1 cellular context compared by ENCODE assay signal in the genomic region with DNA sequence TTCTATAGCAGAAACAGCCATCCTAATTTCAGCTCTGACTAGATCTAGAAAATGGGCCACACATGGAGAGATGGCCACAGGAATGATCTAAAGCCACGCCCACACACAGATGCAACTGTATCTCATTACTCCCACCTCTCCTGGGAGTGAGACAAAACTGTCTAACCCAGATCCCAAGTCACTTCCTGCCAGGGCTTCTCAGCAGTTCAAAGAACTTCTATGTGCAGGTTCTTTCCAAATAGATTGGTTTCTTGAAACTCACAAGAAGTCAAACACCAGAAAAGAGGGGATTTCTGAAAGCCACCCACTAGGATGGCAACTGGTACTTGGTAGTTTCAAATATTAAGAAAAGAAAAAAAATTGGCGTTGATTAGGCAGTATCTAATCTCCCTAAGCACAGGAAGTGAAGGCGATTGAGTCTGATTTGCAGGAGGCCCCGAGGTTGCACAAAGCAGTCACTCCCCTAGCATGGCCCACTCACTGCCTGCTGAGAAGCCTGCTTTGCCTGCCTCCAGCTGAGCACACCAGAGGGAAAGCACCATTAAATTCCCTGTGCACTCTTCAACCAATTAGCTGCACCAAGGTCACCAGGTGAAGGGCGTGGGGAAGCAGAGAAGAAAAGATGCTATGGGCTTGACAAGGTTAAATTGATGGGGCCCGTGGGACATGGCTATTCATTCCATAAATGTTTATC.
TF ChIP-seq lines count a peak whose summit lies in the region.

No MANE protein-coding gene starts in this region.

TF ChIP-seq in K562, 482 proteins besides CTCF, POLR2A, EP300 and RAD21 (continued from another document and continues in another):
- TF ChIP-seq, protein P1, sequence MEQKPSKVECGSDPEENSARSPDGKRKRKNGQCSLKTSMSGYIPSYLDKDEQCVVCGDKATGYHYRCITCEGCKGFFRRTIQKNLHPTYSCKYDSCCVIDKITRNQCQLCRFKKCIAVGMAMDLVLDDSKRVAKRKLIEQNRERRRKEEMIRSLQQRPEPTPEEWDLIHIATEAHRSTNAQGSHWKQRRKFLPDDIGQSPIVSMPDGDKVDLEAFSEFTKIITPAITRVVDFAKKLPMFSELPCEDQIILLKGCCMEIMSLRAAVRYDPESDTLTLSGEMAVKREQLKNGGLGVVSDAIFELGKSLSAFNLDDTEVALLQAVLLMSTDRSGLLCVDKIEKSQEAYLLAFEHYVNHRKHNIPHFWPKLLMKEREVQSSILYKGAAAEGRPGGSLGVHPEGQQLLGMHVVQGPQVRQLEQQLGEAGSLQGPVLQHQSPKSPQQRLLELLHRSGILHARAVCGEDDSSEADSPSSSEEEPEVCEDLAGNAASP (IDR thresholded peaks at IDR 0.05), result no peak
- TF ChIP-seq CEBPB (tag; IDR thresholded peaks at IDR 0.05), result peak; percentile 38; the same call in 1 of the 2 replicates
- peak; percentile 60; the same call in 1 of the 2 replicates for TF ChIP-seq NBN (IDR thresholded peaks at IDR 0.05; ENCODE audit: low read depth)
- TF ChIP-seq CUX1 (CRISPR knock-in tag; IDR thresholded peaks at IDR 0.05), result no peak
- TF ChIP-seq SAFB (IDR thresholded peaks at IDR 0.05; ENCODE audit: borderline replicate concordance, low read depth, low read length), result no peak
- peak; percentile 41; the same call in 1 of the 2 replicates for TF ChIP-seq TEAD4 (IDR thresholded peaks at IDR 0.05; ENCODE audit: low read length)
- TF ChIP-seq TEAD4 (CRISPR knock-in tag; IDR thresholded peaks at IDR 0.05; ENCODE audit: borderline replicate concordance), result no peak
- TF ChIP-seq STAT5A (IDR thresholded peaks at IDR 0.05; ENCODE audit: borderline replicate concordance, low read length), result 0 out of 2 replicates have a peak, but pooled peaks have one; percentile 26
- peak; percentile 88 for TF ChIP-seq LEF1 (IDR thresholded peaks at IDR 0.05)
- peak; percentile 86 for TF ChIP-seq EGR1 (conservative IDR thresholded peaks at IDR 0.05)
- no peak for TF ChIP-seq CCAR2 (IDR thresholded peaks at IDR 0.05; ENCODE audit: low read depth, low read length)
- TF ChIP-seq MNT (conservative IDR thresholded peaks at IDR 0.05), result peak in 1 of 2 experiments; percentile 50; a peak in 1 of 4 replicates
- TF ChIP-seq POLR3G (IDR thresholded peaks at IDR 0.05; ENCODE audit: extremely low read depth, insufficient read length, insufficient replicate concordance), result no peak
- TF ChIP-seq SMARCA5 (IDR thresholded peaks at IDR 0.05), result no peak
- no peak for TF ChIP-seq SUPT5H (IDR thresholded peaks at IDR 0.05)
- TF ChIP-seq SIN3A (IDR thresholded peaks at IDR 0.05; ENCODE audit: borderline replicate concordance in 2 of 2, control insufficient read depth in 1 of 2, low read depth in 2 of 2, low read length in 2 of 2), result peak in 1 of 2 experiments; percentile 25; a peak in 1 of 4 replicates
- no peak for TF ChIP-seq ZNF347 (CRISPR knock-in tag; IDR thresholded peaks at IDR 0.05; ENCODE audit: low read depth)
- no peak for TF ChIP-seq FOXO4 (CRISPR knock-in tag; IDR thresholded peaks at IDR 0.05)
- no peak for TF ChIP-seq MYNN (IDR thresholded peaks at IDR 0.05)
- no peak for TF ChIP-seq MYNN (CRISPR knock-in tag; IDR thresholded peaks at IDR 0.05)
- TF ChIP-seq HDAC2 (IDR thresholded peaks at IDR 0.05), result 0 out of 2 replicates have a peak, but pooled peaks have one; percentile 38
- TF ChIP-seq, protein P2, sequence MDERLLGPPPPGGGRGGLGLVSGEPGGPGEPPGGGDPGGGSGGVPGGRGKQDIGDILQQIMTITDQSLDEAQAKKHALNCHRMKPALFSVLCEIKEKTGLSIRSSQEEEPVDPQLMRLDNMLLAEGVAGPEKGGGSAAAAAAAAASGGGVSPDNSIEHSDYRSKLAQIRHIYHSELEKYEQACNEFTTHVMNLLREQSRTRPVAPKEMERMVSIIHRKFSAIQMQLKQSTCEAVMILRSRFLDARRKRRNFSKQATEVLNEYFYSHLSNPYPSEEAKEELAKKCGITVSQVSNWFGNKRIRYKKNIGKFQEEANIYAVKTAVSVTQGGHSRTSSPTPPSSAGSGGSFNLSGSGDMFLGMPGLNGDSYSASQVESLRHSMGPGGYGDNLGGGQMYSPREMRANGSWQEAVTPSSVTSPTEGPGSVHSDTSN (CRISPR knock-in tag; IDR thresholded peaks at IDR 0.05; ENCODE audit: low read depth), result no peak
- TF ChIP-seq, protein P2 (tag; conservative IDR thresholded peaks at IDR 0.05; ENCODE audit: low read depth), result no peak
- TF ChIP-seq, protein P3, sequence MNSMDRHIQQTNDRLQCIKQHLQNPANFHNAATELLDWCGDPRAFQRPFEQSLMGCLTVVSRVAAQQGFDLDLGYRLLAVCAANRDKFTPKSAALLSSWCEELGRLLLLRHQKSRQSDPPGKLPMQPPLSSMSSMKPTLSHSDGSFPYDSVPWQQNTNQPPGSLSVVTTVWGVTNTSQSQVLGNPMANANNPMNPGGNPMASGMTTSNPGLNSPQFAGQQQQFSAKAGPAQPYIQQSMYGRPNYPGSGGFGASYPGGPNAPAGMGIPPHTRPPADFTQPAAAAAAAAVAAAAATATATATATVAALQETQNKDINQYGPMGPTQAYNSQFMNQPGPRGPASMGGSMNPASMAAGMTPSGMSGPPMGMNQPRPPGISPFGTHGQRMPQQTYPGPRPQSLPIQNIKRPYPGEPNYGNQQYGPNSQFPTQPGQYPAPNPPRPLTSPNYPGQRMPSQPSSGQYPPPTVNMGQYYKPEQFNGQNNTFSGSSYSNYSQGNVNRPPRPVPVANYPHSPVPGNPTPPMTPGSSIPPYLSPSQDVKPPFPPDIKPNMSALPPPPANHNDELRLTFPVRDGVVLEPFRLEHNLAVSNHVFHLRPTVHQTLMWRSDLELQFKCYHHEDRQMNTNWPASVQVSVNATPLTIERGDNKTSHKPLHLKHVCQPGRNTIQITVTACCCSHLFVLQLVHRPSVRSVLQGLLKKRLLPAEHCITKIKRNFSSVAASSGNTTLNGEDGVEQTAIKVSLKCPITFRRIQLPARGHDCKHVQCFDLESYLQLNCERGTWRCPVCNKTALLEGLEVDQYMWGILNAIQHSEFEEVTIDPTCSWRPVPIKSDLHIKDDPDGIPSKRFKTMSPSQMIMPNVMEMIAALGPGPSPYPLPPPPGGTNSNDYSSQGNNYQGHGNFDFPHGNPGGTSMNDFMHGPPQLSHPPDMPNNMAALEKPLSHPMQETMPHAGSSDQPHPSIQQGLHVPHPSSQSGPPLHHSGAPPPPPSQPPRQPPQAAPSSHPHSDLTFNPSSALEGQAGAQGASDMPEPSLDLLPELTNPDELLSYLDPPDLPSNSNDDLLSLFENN (IDR thresholded peaks at IDR 0.05; ENCODE audit: low read depth in 2 of 2, low read length in 2 of 2), result no peak
- TF ChIP-seq, protein P4, sequence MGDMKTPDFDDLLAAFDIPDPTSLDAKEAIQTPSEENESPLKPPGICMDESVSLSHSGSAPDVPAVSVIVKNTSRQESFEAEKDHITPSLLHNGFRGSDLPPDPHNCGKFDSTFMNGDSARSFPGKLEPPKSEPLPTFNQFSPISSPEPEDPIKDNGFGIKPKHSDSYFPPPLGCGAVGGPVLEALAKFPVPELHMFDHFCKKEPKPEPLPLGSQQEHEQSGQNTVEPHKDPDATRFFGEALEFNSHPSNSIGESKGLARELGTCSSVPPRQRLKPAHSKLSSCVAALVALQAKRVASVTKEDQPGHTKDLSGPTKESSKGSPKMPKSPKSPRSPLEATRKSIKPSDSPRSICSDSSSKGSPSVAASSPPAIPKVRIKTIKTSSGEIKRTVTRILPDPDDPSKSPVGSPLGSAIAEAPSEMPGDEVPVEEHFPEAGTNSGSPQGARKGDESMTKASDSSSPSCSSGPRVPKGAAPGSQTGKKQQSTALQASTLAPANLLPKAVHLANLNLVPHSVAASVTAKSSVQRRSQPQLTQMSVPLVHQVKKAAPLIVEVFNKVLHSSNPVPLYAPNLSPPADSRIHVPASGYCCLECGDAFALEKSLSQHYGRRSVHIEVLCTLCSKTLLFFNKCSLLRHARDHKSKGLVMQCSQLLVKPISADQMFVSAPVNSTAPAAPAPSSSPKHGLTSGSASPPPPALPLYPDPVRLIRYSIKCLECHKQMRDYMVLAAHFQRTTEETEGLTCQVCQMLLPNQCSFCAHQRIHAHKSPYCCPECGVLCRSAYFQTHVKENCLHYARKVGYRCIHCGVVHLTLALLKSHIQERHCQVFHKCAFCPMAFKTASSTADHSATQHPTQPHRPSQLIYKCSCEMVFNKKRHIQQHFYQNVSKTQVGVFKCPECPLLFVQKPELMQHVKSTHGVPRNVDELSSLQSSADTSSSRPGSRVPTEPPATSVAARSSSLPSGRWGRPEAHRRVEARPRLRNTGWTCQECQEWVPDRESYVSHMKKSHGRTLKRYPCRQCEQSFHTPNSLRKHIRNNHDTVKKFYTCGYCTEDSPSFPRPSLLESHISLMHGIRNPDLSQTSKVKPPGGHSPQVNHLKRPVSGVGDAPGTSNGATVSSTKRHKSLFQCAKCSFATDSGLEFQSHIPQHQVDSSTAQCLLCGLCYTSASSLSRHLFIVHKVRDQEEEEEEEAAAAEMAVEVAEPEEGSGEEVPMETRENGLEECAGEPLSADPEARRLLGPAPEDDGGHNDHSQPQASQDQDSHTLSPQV (IDR thresholded peaks at IDR 0.05), result no peak; the same call in none of the 2 replicates
- peak; percentile 61 for TF ChIP-seq CBFA2T3 (IDR thresholded peaks at IDR 0.05)
- 0 out of 2 replicates have a peak, but pooled peaks have one; percentile 14 for TF ChIP-seq CBFA2T2 (conservative IDR thresholded peaks at IDR 0.05)
- TF ChIP-seq TAF15 (IDR thresholded peaks at IDR 0.05; ENCODE audit: low read depth, low read length), result no peak
- peak; percentile 29 to 59; a peak in 1 of 4 replicates for TF ChIP-seq KDM1A (IDR thresholded peaks at IDR 0.05)
- no peak for TF ChIP-seq CHD2 (IDR thresholded peaks at IDR 0.05; ENCODE audit: low read depth, low read length)
- TF ChIP-seq FOSL1 (tag; conservative IDR thresholded peaks at IDR 0.05), result no peak
- TF ChIP-seq TCFL5 (CRISPR knock-in tag; conservative IDR thresholded peaks at IDR 0.05), result no peak
